In the genomic region with DNA sequence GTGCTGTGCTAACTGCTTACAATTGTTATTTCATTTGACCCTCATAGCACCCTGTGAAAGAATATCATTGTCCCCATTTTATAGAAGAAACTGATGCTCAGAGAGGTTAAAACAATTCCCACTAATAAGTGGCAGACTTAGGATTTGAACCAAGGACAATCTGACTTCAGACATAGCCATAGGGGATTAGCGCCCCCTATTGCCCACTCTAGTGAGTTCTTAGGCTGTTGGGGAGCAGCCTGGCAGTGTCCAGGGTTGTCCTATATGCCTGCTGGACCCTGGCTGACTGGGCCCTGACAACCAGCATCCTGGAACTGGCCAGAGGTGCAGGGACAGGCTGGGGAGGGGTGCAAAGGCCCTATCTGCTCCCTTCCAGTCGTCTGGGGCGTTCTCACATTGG, we compare ENCODE assay signal across 8 cellular contexts. TPM values are rescaled to one million over a fixed set of nuclear protein-coding genes. Genes with fewer than 3 reads are reported as not detected.
A peak's percentile ranks its signal among the peaks of the same experiment; 100 is the strongest.
DNase-seq lines count a peak whose midpoint lies in the region; ATAC-seq and TF ChIP-seq lines count a peak whose summit lies in the region.

No MANE protein-coding gene starts in this region.

- H3K9me3 ChIP-seq in left ventricle myocardium inferior (replicated peaks) (peaks cover 3% of the 10 kb centered on the region), left lung (no peaks in the 10 kb centered on the region)

- no peaks in the 10 kb centered on the region for H3K36me3 ChIP-seq in left ventricle myocardium inferior
- H3K36me3 ChIP-seq in left lung = no peaks in the 10 kb centered on the region

- no peak for DNase-seq in left ventricle myocardium inferior
- DNase-seq in left ventricle myocardium superior = no peak
- peak; percentile 52 for DNase-seq in NAMALWA (ENCODE audit: low spot score)
- DNase-seq in caudate nucleus (lab: John Stamatoyannopoulos, UW) = no peak
- peak; percentile 59 for DNase-seq in stimulated activated CD8-positive, alpha-beta memory T cell treated with anti-CD3 and anti-CD28 coated beads, Interleukin-4, amount 100 ng/mL, for 48 hours
- DNase-seq in left lung = no peak

- TF ChIP-seq CTCF in left ventricle myocardium inferior (IDR thresholded peaks at IDR 0.05; ENCODE audit: borderline replicate concordance) = peak; percentile 34
- no peak for TF ChIP-seq CTCF in left lung (IDR thresholded peaks at IDR 0.05)

- H3K4me3 ChIP-seq in left ventricle myocardium inferior = no peak overlapping the region
- H3K4me3 ChIP-seq in left lung = no peak overlapping the region

- intact Hi-C loops in left ventricle myocardium inferior (cut with micrococcal nuclease) (loop anchor here (5.0 to 10.0 kb wide), 2 partner anchors 432 to 625 kb away; no protein-coding TSS in a partner anchor), left ventricle myocardium superior (cut with micrococcal nuclease) (loop anchor here (5.0 to 10.0 kb wide), 3 partner anchors 202 to 615 kb away; no protein-coding TSS in a partner anchor), left lung (cut with DNase I) (loop anchor here in 1 of 2 donors (5.0 kb wide), 2 partner anchors 202 to 432 kb away; no protein-coding TSS in a partner anchor)

- H3K4me1 ChIP-seq in left ventricle myocardium inferior = peaks cover 27% of the 10 kb centered on the region
- peaks cover 4 to 25% of the 10 kb centered on the region in 2 donors for H3K4me1 ChIP-seq in left lung

- H3K27me3 ChIP-seq in left ventricle myocardium inferior (ENCODE audit: low read depth) = no peaks in the 10 kb centered on the region
- no peaks in the 10 kb centered on the region for H3K27me3 ChIP-seq in left lung

- ATAC-seq in left ventricle myocardium superior (no peak), left lung (no peak), GM18519 (IDR thresholded peaks at IDR 0.05; ENCODE audit: low FRiP score, unreplicated experiment) (no peak), GM19397 (IDR thresholded peaks at IDR 0.05; ENCODE audit: unreplicated experiment) (no peak)

- H3K27ac ChIP-seq in left ventricle myocardium inferior (replicated peaks) (no peak overlapping the region), caudate nucleus (ENCODE audit: low read depth, low read length) (peak overlapping the region; percentile 54), left lung (no peak overlapping the region)

RNA-seq across cellular contexts. Expression of a gene that starts 15.4 kb away (rescaled TPM):
- total RNA-seq in left ventricle myocardium inferior (25.9 TPM), left ventricle myocardium superior (18.2 TPM), left lung (10 to 100 TPM; 21.9 to 30.4 TPM)

RNA-seq across cellular contexts. Expression of a gene that starts 15.7 kb away (rescaled TPM):
- total RNA-seq in left ventricle myocardium inferior = 20.2 TPM
- 15.4 TPM for total RNA-seq in left ventricle myocardium superior
- 10 to 100 TPM in 1 of 2 donors, 1 to 10 TPM in 1; 8.4 to 14.3 TPM for total RNA-seq in left lung

Comparison
In these comparisons a context has a peak if more than half of its experiments do, and no peak if none do; other contexts are left out.
1. DNase-seq: peak in NAMALWA (single experiment) and stimulated activated CD8-positive, alpha-beta memory T cell treated with anti-CD3 and anti-CD28 coated beads, Interleukin-4, amount 100 ng/mL, for 48 hours (single experiment); none in left ventricle myocardium inferior (single experiment), left ventricle myocardium superior (single experiment), caudate nucleus (0 of 61) and left lung (0 of 2).